Comparison of ENCODE assay signal across 8 cellular contexts in genomic region chr1:151710187-151710586, GRCh38. TPM values are rescaled to one million over a fixed set of nuclear protein-coding genes. Genes with fewer than 3 reads are reported as not detected.
DNase-seq lines count a peak whose midpoint lies in the region; ATAC-seq and TF ChIP-seq lines count a peak whose summit lies in the region.

No MANE protein-coding gene starts in this region.

- no peak for TF ChIP-seq POLR2A in adrenal gland (IDR thresholded peaks at IDR 0.05)

- DNase-seq in DMS 273 (lab: John Stamatoyannopoulos, UW; ENCODE audit: unreplicated experiment) (peak; percentile 90), NCI-H1930 (lab: John Stamatoyannopoulos, UW) (peak; percentile 57 to 74), adrenal gland (peak in 5 of 7 donors; percentile 17 to 96 (median 59)), mesendoderm (peak; percentile 85), HT-29 (ENCODE audit: low spot score) (no peak)

- ATAC-seq in HG03159 (IDR thresholded peaks at IDR 0.05; ENCODE audit: unreplicated experiment) (no peak), GM19035 (IDR thresholded peaks at IDR 0.05; ENCODE audit: unreplicated experiment) (no peak), GM19397 (IDR thresholded peaks at IDR 0.05; ENCODE audit: unreplicated experiment) (no peak)

- no peak overlapping the region for H4K5ac ChIP-seq in mesendoderm (ENCODE audit: low read length)

- no peak for TF ChIP-seq CTCF in adrenal gland (IDR thresholded peaks at IDR 0.05)

- WGBS in adrenal gland, 4 donors: 48 to 57% (median 57%) methylated on average over 11 of the region's 11 CpGs; no CpG with 5 or more reads in 1 of the 4 donors
- WGBS in mesendoderm (ENCODE audit: extremely low coverage, insufficient coverage, low lambda C conversion rate): no CpG with 5 or more reads among the region's 11 CpGs

- H2BK15ac ChIP-seq in mesendoderm (replicated peaks; ENCODE audit: low read depth): no peak overlapping the region

- no peaks in the 10 kb centered on the region for H3K9me3 ChIP-seq in adrenal gland (replicated peaks in 1 of 3)

- no peak overlapping the region for H2BK5ac ChIP-seq in mesendoderm (ENCODE audit: low read length)

- H3K4me2 ChIP-seq in mesendoderm (ENCODE audit: low read length): no peak overlapping the region

- no peak overlapping the region for H2AK5ac ChIP-seq in mesendoderm (ENCODE audit: low read length)

- no peaks in the 10 kb centered on the region for H3K4me1 ChIP-seq in adrenal gland (replicated peaks in 1 of 2)
- no peaks in the 10 kb centered on the region for H3K4me1 ChIP-seq in mesendoderm (ENCODE audit: control insufficient read depth, low read depth, low read length)

- H3K79me1 ChIP-seq in mesendoderm (ENCODE audit: low read length): no peaks in the 10 kb centered on the region

- no peak overlapping the region for H2BK120ac ChIP-seq in mesendoderm (ENCODE audit: low read depth, low read length)

- H3K79me2 ChIP-seq in mesendoderm (ENCODE audit: control insufficient read depth, insufficient read depth, low read length): no peaks in the 10 kb centered on the region

- H3K36me3 ChIP-seq in adrenal gland (replicated peaks in 1 of 2) (no peaks in the 10 kb centered on the region), mesendoderm (ENCODE audit: control insufficient read depth, insufficient read depth, low read length) (no peaks in the 10 kb centered on the region)

- H3K56ac ChIP-seq in mesendoderm (ENCODE audit: low read length): no peak overlapping the region

- no peaks in the 10 kb centered on the region for H3K27me3 ChIP-seq in adrenal gland
- H3K27me3 ChIP-seq in mesendoderm (ENCODE audit: insufficient read depth, low read length, poor library complexity): no peaks in the 10 kb centered on the region

- H3K9ac ChIP-seq in mesendoderm (ENCODE audit: low read length): no peak overlapping the region

- H3K4ac ChIP-seq in mesendoderm (ENCODE audit: low read depth, low read length): no peak overlapping the region

- H3K23ac ChIP-seq in mesendoderm (ENCODE audit: low read length): no peak overlapping the region

- H4K8ac ChIP-seq in mesendoderm (ENCODE audit: low read depth, low read length): no peak overlapping the region

- H3K27ac ChIP-seq in adrenal gland: no peak overlapping the region
- no peak overlapping the region for H3K27ac ChIP-seq in mesendoderm (ENCODE audit: low read depth, low read length)

- H3K18ac ChIP-seq in mesendoderm (ENCODE audit: low read length): no peak overlapping the region

- intact Hi-C loops in adrenal gland (cut with DNase I): no loop called here

- H3K4me3 ChIP-seq in adrenal gland: no peak overlapping the region
- no peak overlapping the region for H3K4me3 ChIP-seq in mesendoderm (ENCODE audit: low read length)

RNA-seq across cellular contexts. Expression of gene CELF3, which starts 6.4 kb away (rescaled TPM):
- 1 to 10 TPM in 3 of 8 donors, under 1 TPM in 2, not detected in 3; 0.10 to 9.2 (median 7.7) TPM for total RNA-seq in adrenal gland
- 100 to 1,000 TPM in 1 of 3 donors, 10 to 100 TPM in 1, 1 to 10 TPM in 1; 6.8 to 128 (median 16.1) TPM for polyA plus RNA-seq in adrenal gland
- polyA plus RNA-seq in mesendoderm (2013, experiment 1 of 2): 0.24 TPM
- 0.17 TPM for polyA plus RNA-seq in mesendoderm (2013, experiment 2 of 2)
- 0.08 and 0.97 TPM in 2 replicates for total RNA-seq in HT-29 (2014; rRNA removed; shearing (Covaris generic))

RNA-seq across cellular contexts. Expression of gene RIIAD1, which starts 11.1 kb away (rescaled TPM):
- 10 to 100 TPM in 1 of 8 donors, 1 to 10 TPM in 3, not detected in 4; 4.5 to 31.3 (median 5.3) TPM for total RNA-seq in adrenal gland
- 1 to 10 TPM; 2.1 to 7.0 (median 6.1) TPM for polyA plus RNA-seq in adrenal gland
- 0.21 TPM for polyA plus RNA-seq in mesendoderm (2013, experiment 1 of 2)
- polyA plus RNA-seq in mesendoderm (2013, experiment 2 of 2): not detected
- not detected in 2 replicates for total RNA-seq in HT-29 (2014; rRNA removed; shearing (Covaris generic))

RNA-seq across cellular contexts. Expression of gene MRPL9, which starts 53.1 kb away (rescaled TPM):
- total RNA-seq in adrenal gland: 100 to 1,000 TPM in 1 of 8 donors, 10 to 100 TPM in 7; 42.0 to 127 (median 60.0) TPM
- polyA plus RNA-seq in adrenal gland: 100 to 1,000 TPM in 1 of 3 donors, 10 to 100 TPM in 2; 66.4 to 113 (median 91.4) TPM
- polyA plus RNA-seq in mesendoderm (2013, experiment 1 of 2): 115 TPM
- 113 TPM for polyA plus RNA-seq in mesendoderm (2013, experiment 2 of 2)
- 122 and 193 TPM in 2 replicates for total RNA-seq in HT-29 (2014; rRNA removed; shearing (Covaris generic))
